Comparison of ENCODE assay signal across 28 cellular contexts in the genomic region with DNA sequence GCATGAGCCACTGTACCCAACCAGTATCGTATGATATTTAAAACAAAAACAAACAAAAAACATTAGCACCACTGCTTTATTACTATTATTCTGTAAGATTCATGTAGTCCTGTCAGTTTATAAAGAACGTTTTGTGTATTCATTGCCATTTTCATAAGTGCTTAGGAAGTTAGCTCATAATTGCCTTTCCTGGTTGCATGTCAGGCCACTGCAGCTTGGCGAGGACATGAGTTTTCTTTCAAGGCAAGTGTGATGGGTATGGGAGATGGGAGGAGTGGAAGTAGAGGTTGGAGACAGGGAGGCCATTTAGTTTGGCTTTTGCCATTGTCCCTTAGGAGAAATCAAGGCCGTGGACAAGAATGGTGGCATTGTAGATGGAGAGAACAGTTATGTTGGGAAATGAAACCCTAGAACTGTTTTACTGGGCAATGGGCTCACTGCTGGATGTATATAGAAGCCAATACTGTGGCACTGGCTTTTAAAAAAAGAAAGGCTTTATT. TPM values are rescaled to one million over a fixed set of nuclear protein-coding genes. Genes with fewer than 3 reads are reported as not detected.
DNase-seq lines count a peak whose midpoint lies in the region; ATAC-seq and TF ChIP-seq lines count a peak whose summit lies in the region.
"Had no signal": no experiment of that assay in that cellular context is flagged by ENCODE, and none has a peak within 500 bp of the region (broad histone marks: within the 10 kb centered on the region; RNA-seq: fewer than 3 reads in every experiment).

No MANE protein-coding gene starts in this region.

- no peak overlapping the region for H3T11ph ChIP-seq in H9 (ENCODE audit: low read length)

- H3K4me1 Mint-ChIP-seq in H9 (peaks cover 10 to 12% of the 10 kb centered on the region in 2 experiments; a peak in 2 of 4 replicates), mesothelial cell of epicardium (peaks cover 14% of the 10 kb centered on the region)
- H3K4me1 Mint-ChIP-seq: B cell had no signal

- ATAC-seq in stimulated activated naive CD8-positive, alpha-beta T cell treated with anti-CD3 and anti-CD28 coated beads, Interleukin-15, Interleukin-2, amounts not matched to agents 100 U/mL and 50 U/mL, for 24 hours, result no peak
- ATAC-seq: CD8-positive, alpha-beta T cell; GM12878; HCT116 had no signal

- H3K27me3 ChIP-seq in H9 (ENCODE audit: insufficient read depth, low read length), result no peaks in the 10 kb centered on the region
- H3K27me3 ChIP-seq: Peyer's patch had no signal

- no peak overlapping the region for H2BK120ac ChIP-seq in H9 (ENCODE audit: low read depth, low read length, poor library complexity, severe bottlenecking)

- no peak overlapping the region for H3K9ac ChIP-seq in H9 (ENCODE audit: extremely low read depth, insufficient read length, low read length)
- H3K9ac ChIP-seq: SK-N-SH had no signal

- no peaks in the 10 kb centered on the region for H4K20me1 ChIP-seq in H9 (ENCODE audit: control insufficient read depth, insufficient read depth, insufficient read length)

- H4K5ac ChIP-seq in H9 (ENCODE audit: insufficient read length, low read depth, low read length), result no peak overlapping the region

- H3K4me3 Mint-ChIP-seq in H9 (no peak overlapping the region), mesothelial cell of epicardium (no peak overlapping the region)
- H3K4me3 Mint-ChIP-seq: B cell; CD8-positive, alpha-beta T cell had no signal

- DNase-seq in H9, result no peak
- peak; percentile 52 for DNase-seq in RPMI7951 (ENCODE audit: low read depth)
- peak; percentile 64 for DNase-seq in dermis blood vessel endothelial cell
- no peak for DNase-seq in substantia nigra (lab: John Stamatoyannopoulos, UW)
- no peak for DNase-seq in mesothelial cell of epicardium (ENCODE audit: low spot score in 2 of 2, unreplicated experiment in 2 of 2)
- DNase-seq in effector CD4-positive, alpha-beta T cell, result no peak
- DNase-seq in stimulated activated naive CD8-positive, alpha-beta T cell treated with anti-CD3 and anti-CD28 coated beads, Interleukin-15, Interleukin-2, amounts not matched to agents 100 U/mL and 50 U/mL, for 24 hours, result no peak
- DNase-seq: CD8-positive, alpha-beta T cell; DMS 273 treated with DMSO at 0.1 percent for 48 hours; DMS79; EL; GDM1; NCI-H1092; NCI-H1417 treated with DMSO at 0.1 percent for 48 hours; NCI-H187; NCI-H2081 treated with DMSO at 0.1 percent for 48 hours; NCI-H2171; NCI-H226; NCI-H510A; NCI-H69; Peyer's patch; SIG-M5; SK-N-SH had no signal

- no peak overlapping the region for H4K91ac ChIP-seq in H9 (ENCODE audit: insufficient read length, low read depth, low read length)

- H3K27ac Mint-ChIP-seq in H9, result peak overlapping the region; percentile 10 to 83 (median 30); a peak in 5 of 7 replicates
- no peak overlapping the region for H3K27ac Mint-ChIP-seq in mesothelial cell of epicardium
- H3K27ac Mint-ChIP-seq: B cell; CD8-positive, alpha-beta T cell had no signal

- H2AK5ac ChIP-seq in H9 (ENCODE audit: insufficient read length, low read length), result no peak overlapping the region

- no peak overlapping the region for H2BK15ac ChIP-seq in H9 (ENCODE audit: low read depth, low read length)

- no peak overlapping the region for H2BK12ac ChIP-seq in H9 (ENCODE audit: insufficient read length, low read depth, low read length)

- no peak overlapping the region for H3K14ac ChIP-seq in H9 (ENCODE audit: insufficient read depth, low read length)

- H3K4me1 ChIP-seq in H9 (ENCODE audit: insufficient read depth, low read length), result no peaks in the 10 kb centered on the region

- no peak overlapping the region for H3K4me2 ChIP-seq in H9 (ENCODE audit: insufficient read depth, insufficient read length, low read length)
- H3K4me2 ChIP-seq: SK-N-SH had no signal

- peaks cover 0 to 13% (median 5%) of the 10 kb centered on the region in 3 experiments; a peak in 4 of 7 replicates for H3K36me3 Mint-ChIP-seq in H9 (ENCODE audit: insufficient read depth in 1 of 3, low read depth in 3 of 3)
- H3K36me3 Mint-ChIP-seq in mesothelial cell of epicardium, result peaks cover 15% of the 10 kb centered on the region

- H2BK5ac ChIP-seq in H9 (ENCODE audit: insufficient read length, low read length), result no peak overlapping the region

- no peaks in the 10 kb centered on the region for H3K79me2 ChIP-seq in H9 (ENCODE audit: insufficient read depth, low read length)

- WGBS in H9 (ENCODE audit: extremely low coverage, insufficient read length, low lambda C conversion rate), result no CpG with 5 or more reads among the region's 4 CpGs

- TF ChIP-seq CTCF in H9 (conservative IDR thresholded peaks at IDR 0.05) (no peak), mesothelial cell of epicardium (IDR thresholded peaks at IDR 0.05; ENCODE audit: unreplicated experiment) (no peak)

- H3K27ac ChIP-seq in H9 (ENCODE audit: insufficient read length, low read depth, low read length) (no peak overlapping the region), substantia nigra (ENCODE audit: low read depth, low read length, poor library complexity, severe bottlenecking) (peak overlapping the region; percentile 21)
- H3K27ac ChIP-seq: C4-2B, HL-60, Peyer's patch had no signal

- no peak overlapping the region for H3K56ac ChIP-seq in H9 (ENCODE audit: insufficient read length, low read depth, low read length)

- H3K4ac ChIP-seq in H9 (ENCODE audit: low read depth, low read length), result no peak overlapping the region

- H4K8ac ChIP-seq in H9 (replicated peaks; ENCODE audit: insufficient read length, low read depth, low read length), result no peak overlapping the region

- H2BK20ac ChIP-seq in H9 (ENCODE audit: low read depth, low read length, poor library complexity, severe bottlenecking), result no peak overlapping the region

- no peaks in the 10 kb centered on the region for H3K79me1 ChIP-seq in H9 (ENCODE audit: insufficient read depth, low read depth, low read length, poor library complexity, severe bottlenecking)

- H3K9me3 Mint-ChIP-seq in H9 (no peaks in the 10 kb centered on the region), mesothelial cell of epicardium (no peaks in the 10 kb centered on the region)
- H3K9me3 Mint-ChIP-seq: CD8-positive, alpha-beta T cell had no signal

- no peaks in the 10 kb centered on the region for H3K9me3 ChIP-seq in H9 (ENCODE audit: control insufficient read depth, low read depth, low read length)
- H3K9me3 ChIP-seq: Peyer's patch, SK-N-SH had no signal

- no peaks in the 10 kb centered on the region for H3K23me2 ChIP-seq in H9 (ENCODE audit: insufficient read length, low read depth, low read length, poor library complexity, severe bottlenecking)

- H3K27me3 Mint-ChIP-seq in H9 (ENCODE audit: low read depth) (no peaks in the 10 kb centered on the region), mesothelial cell of epicardium (ENCODE audit: low read depth) (no peaks in the 10 kb centered on the region)
- H3K27me3 Mint-ChIP-seq: B cell had no signal

- H3K23ac ChIP-seq in H9 (ENCODE audit: insufficient read length, low read depth, low read length), result no peak overlapping the region

- H3K18ac ChIP-seq in H9 (ENCODE audit: insufficient read length, low read depth, low read length), result no peak overlapping the region

- no peak overlapping the region for H2AFZ ChIP-seq in H9 (ENCODE audit: low read length)

RNA-seq across cellular contexts. Expression of a gene that starts 48.9 kb away (rescaled TPM):
- 21.9 and 22.3 TPM in 2 replicates for total RNA-seq in H9 (2021)
- total RNA-seq in RPMI7951 (2014; rRNA removed; shearing (Covaris generic)), result 10.9 and 11.9 TPM in 2 replicates
- total RNA-seq in dermis blood vessel endothelial cell, result 18.9 and 20.3 TPM in 2 replicates
- total RNA-seq in mesothelial cell of epicardium, result 20.4 to 23.4 TPM (median 21.4 TPM) in 3 replicates

RNA-seq across cellular contexts. Expression of a gene that starts 50.2 kb away (rescaled TPM):
- total RNA-seq in H9 (2021) (37.8 and 38.5 TPM in 2 replicates), dermis blood vessel endothelial cell (106 and 125 TPM in 2 replicates), mesothelial cell of epicardium (39.2 to 42.9 TPM (median 40.6 TPM) in 3 replicates)
- 112 and 124 TPM in 2 replicates for total RNA-seq in RPMI7951 (2014; rRNA removed; shearing (Covaris generic))

Comparison
In these comparisons a context has a peak if more than half of its experiments do, and no peak if none do; other contexts are left out.
1. DNase-seq: peak in RPMI7951 (single experiment) and dermis blood vessel endothelial cell (single experiment); none in H9 (single experiment), substantia nigra (0 of 49), mesothelial cell of epicardium (0 of 2), effector CD4-positive, alpha-beta T cell (single experiment) and stimulated activated naive CD8-positive, alpha-beta T cell treated with anti-CD3 and anti-CD28 coated beads, Interleukin-15, Interleukin-2, amounts not matched to agents 100 U/mL and 50 U/mL, for 24 hours (single experiment).